In genomic region chr10:102801978-102802377, GRCh38 we compare ENCODE assay signal across 10 cellular contexts. TPM values are rescaled to one million over a fixed set of nuclear protein-coding genes. Genes with fewer than 3 reads are reported as not detected.
A peak's percentile ranks its signal among the peaks of the same experiment; 100 is the strongest.
DNase-seq lines count a peak whose midpoint lies in the region; ATAC-seq, FAIRE-seq and TF ChIP-seq lines count a peak whose summit lies in the region.
"Had no signal": no experiment of that assay in that cellular context is flagged by ENCODE, and none has a peak within 500 bp of the region (broad histone marks: within the 10 kb centered on the region; RNA-seq: fewer than 3 reads in every experiment).

No MANE protein-coding gene starts in this region.

- H3K36me3 ChIP-seq in GM23338 (ENCODE audit: insufficient read depth) (no peaks in the 10 kb centered on the region), SK-N-MC (ENCODE audit: insufficient read depth, low read length) (no peaks in the 10 kb centered on the region; the same call in 1 of the 2 replicates), esophagus muscularis mucosa (peaks cover 5 to 40% (median 21%) of the 10 kb centered on the region in 4 donors), skeletal muscle satellite cell (ENCODE audit: insufficient read depth, low read length) (peaks cover 49% of the 10 kb centered on the region)

- H3K27me3 ChIP-seq in GM23338 (ENCODE audit: insufficient read depth): no peaks in the 10 kb centered on the region
- no peaks in the 10 kb centered on the region for H3K27me3 ChIP-seq in esophagus muscularis mucosa
- no peaks in the 10 kb centered on the region for H3K27me3 ChIP-seq in skeletal muscle satellite cell (ENCODE audit: control insufficient read depth, insufficient read depth, low read length)

- WGBS in esophagus muscularis mucosa: 50% methylated on average over 3 of the region's 3 CpGs

- H3K27ac ChIP-seq in GM23338 (ENCODE audit: low read depth) (peak overlapping the region; percentile 99), SK-N-MC (peak overlapping the region; percentile 9; the same call in 1 of the 2 replicates), esophagus muscularis mucosa (replicated peaks in 1 of 4) (peak overlapping the region; percentile 78 to 90 (median 84))

- H3K4me1 ChIP-seq in GM23338 (ENCODE audit: insufficient read depth): peaks cover 38% of the 10 kb centered on the region
- peaks cover 66 to 81% (median 71%) of the 10 kb centered on the region in 4 donors for H3K4me1 ChIP-seq in esophagus muscularis mucosa
- peaks cover 50% of the 10 kb centered on the region for H3K4me1 ChIP-seq in skeletal muscle satellite cell (ENCODE audit: control insufficient read depth, insufficient read depth, low read length)

- H3K9me3 ChIP-seq in SK-N-MC (ENCODE audit: low read depth, low read length) (no peaks in the 10 kb centered on the region), esophagus muscularis mucosa (no peaks in the 10 kb centered on the region), skeletal muscle satellite cell (replicated peaks; ENCODE audit: low read length) (no peaks in the 10 kb centered on the region)

- H3K36me3 Mint-ChIP-seq in GM23338 (ENCODE audit: low read depth): peaks cover 23% of the 10 kb centered on the region

- H3K4me2 ChIP-seq in GM23338 (peak overlapping the region; percentile 70), skeletal muscle satellite cell (ENCODE audit: low read length) (no peak overlapping the region)

- H3K27ac Mint-ChIP-seq in GM23338: peak overlapping the region; percentile 71

- H4K20me1 ChIP-seq in GM23338 (replicated peaks; ENCODE audit: insufficient read depth): no peaks in the 10 kb centered on the region

- no peak for FAIRE-seq in H54 (lab: Jason Lieb, UNC)
- FAIRE-seq: G401.6 had no signal

- intact Hi-C loops in esophagus muscularis mucosa (cut with DNase I): no loop called here

- H3K9me2 ChIP-seq in GM23338 (ENCODE audit: insufficient read depth): no peaks in the 10 kb centered on the region; the same call in 1 of the 2 replicates

- H3K9ac ChIP-seq in SK-N-MC (ENCODE audit: insufficient read length): no peak overlapping the region
- H3K9ac ChIP-seq in skeletal muscle satellite cell (ENCODE audit: low read depth, low read length): peak overlapping the region; percentile 77

- H2AFZ ChIP-seq in GM23338: no peak overlapping the region

- 0 out of 2 replicates have a peak, but pooled peaks cover 4% of the 10 kb centered on the region for H3K79me2 ChIP-seq in GM23338 (replicated peaks; ENCODE audit: insufficient read depth)

- ATAC-seq in GM23338 (no peak), GM18505 (IDR thresholded peaks at IDR 0.05; ENCODE audit: unreplicated experiment) (no peak)

- TF ChIP-seq EP300 in esophagus muscularis mucosa (IDR thresholded peaks at IDR 0.05): no peak

- no peak for TF ChIP-seq CTCF in GM23338 (conservative IDR thresholded peaks at IDR 0.05; ENCODE audit: low read depth in 2 of 2)
- TF ChIP-seq CTCF in esophagus muscularis mucosa (IDR thresholded peaks at IDR 0.05): no peak

- peaks cover 55% of the 10 kb centered on the region for H3K4me1 Mint-ChIP-seq in GM23338

- H3K9me3 Mint-ChIP-seq in GM23338: peaks cover 5% of the 10 kb centered on the region; the same call in 2 of the 3 replicates

- DNase-seq in GM23338 (ENCODE audit: low spot score) (no peak), SK-N-MC (ENCODE audit: low read depth, low spot score) (no peak), esophagus muscularis mucosa (ENCODE audit: extremely low spot score) (no peak), hippocampal formation (lab: John Stamatoyannopoulos, UW) (no peak), H54 (ENCODE audit: insufficient read length, low spot score) (no peak), SW480 (ENCODE audit: low spot score) (no peak)
- DNase-seq: NCI-H1694 treated with DMSO at 0.1 percent for 48 hours had no signal

- H3K4me3 ChIP-seq in GM23338 (peak overlapping the region; percentile 15; the same call in 1 of the 2 replicates), SK-N-MC (no peak overlapping the region), esophagus muscularis mucosa (no peak overlapping the region), skeletal muscle satellite cell (ENCODE audit: low read length) (no peak overlapping the region)

- peaks cover 13% of the 10 kb centered on the region for H3K27me3 Mint-ChIP-seq in GM23338 (ENCODE audit: insufficient read depth, low read depth, poor library complexity)

- H3F3A ChIP-seq in GM23338 (replicated peaks; ENCODE audit: low read depth): peaks cover 20% of the 10 kb centered on the region

- TF ChIP-seq POLR2A in esophagus muscularis mucosa (IDR thresholded peaks at IDR 0.05; ENCODE audit: low read depth) (no peak), GM18505 (IDR thresholded peaks at IDR 0.05; ENCODE audit: borderline replicate concordance, extremely low read depth, insufficient read depth, insufficient read length) (no peak), H54 (IDR thresholded peaks at IDR 0.05; ENCODE audit: low read depth, low read length) (no peak)

- peak overlapping the region; percentile 32; the same call in 1 of the 3 replicates for H3K4me3 Mint-ChIP-seq in GM23338

TF ChIP-seq in GM23338, 12 proteins besides CTCF, POLR2A, EP300 and RAD21 (continues in another document):
- TF ChIP-seq ZNF462 (CRISPR knock-in tag; IDR thresholded peaks at IDR 0.05): no peak
- no peak for TF ChIP-seq EZH2phosphoT487 (IDR thresholded peaks at IDR 0.05; ENCODE audit: unreplicated experiment)

RNA-seq across cellular contexts. Expression of gene CYP17A1, which starts 35.2 kb away (rescaled TPM):
- not detected in 2 replicates for total RNA-seq in GM23338 (2014; rRNA removed; shearing (Covaris generic))
- not detected in 2 replicates for polyA plus RNA-seq in GM23338 (2016; fragmentation: Nextera tagmentation; extraction: Ambion mirVana)
- total RNA-seq in esophagus muscularis mucosa: not detected
- total RNA-seq in skeletal muscle satellite cell (2012; rRNA removed): not detected in 2 replicates

RNA-seq across cellular contexts. Expression of gene BORCS7, which starts 52.1 kb away (rescaled TPM):
- total RNA-seq in GM23338 (2014; rRNA removed; shearing (Covaris generic)): 5.6 and 6.0 TPM in 2 replicates
- polyA plus RNA-seq in GM23338 (2016; fragmentation: Nextera tagmentation; extraction: Ambion mirVana): 7.8 and 9.0 TPM in 2 replicates
- 10 to 100 TPM; 23.1 to 57.3 (median 36.1) TPM for total RNA-seq in esophagus muscularis mucosa
- total RNA-seq in skeletal muscle satellite cell (2012; rRNA removed): 10.4 and 12.5 TPM in 2 replicates

RNA-seq across cellular contexts. Expression of gene WBP1L, which starts 58.2 kb away (rescaled TPM):
- total RNA-seq in GM23338 (2014; rRNA removed; shearing (Covaris generic)): 48.5 and 55.7 TPM in 2 replicates
- polyA plus RNA-seq in GM23338 (2016; fragmentation: Nextera tagmentation; extraction: Ambion mirVana): 5.1 and 7.0 TPM in 2 replicates
- total RNA-seq in esophagus muscularis mucosa: 100 to 1,000 TPM in 2 of 4 donors, 10 to 100 TPM in 2; 88.5 to 147 (median 112) TPM
- 29.2 and 41.3 TPM in 2 replicates for total RNA-seq in skeletal muscle satellite cell (2012; rRNA removed)

Comparison
In these comparisons a context has a peak if more than half of its experiments do, and no peak if none do; other contexts are left out.
1. H3K27ac ChIP-seq: peak in every context shown above with its lines; median percentile 99 in GM23338; 84 in esophagus muscularis mucosa; 9 in SK-N-MC.